8 cellular contexts compared by ENCODE assay signal in the genomic region with DNA sequence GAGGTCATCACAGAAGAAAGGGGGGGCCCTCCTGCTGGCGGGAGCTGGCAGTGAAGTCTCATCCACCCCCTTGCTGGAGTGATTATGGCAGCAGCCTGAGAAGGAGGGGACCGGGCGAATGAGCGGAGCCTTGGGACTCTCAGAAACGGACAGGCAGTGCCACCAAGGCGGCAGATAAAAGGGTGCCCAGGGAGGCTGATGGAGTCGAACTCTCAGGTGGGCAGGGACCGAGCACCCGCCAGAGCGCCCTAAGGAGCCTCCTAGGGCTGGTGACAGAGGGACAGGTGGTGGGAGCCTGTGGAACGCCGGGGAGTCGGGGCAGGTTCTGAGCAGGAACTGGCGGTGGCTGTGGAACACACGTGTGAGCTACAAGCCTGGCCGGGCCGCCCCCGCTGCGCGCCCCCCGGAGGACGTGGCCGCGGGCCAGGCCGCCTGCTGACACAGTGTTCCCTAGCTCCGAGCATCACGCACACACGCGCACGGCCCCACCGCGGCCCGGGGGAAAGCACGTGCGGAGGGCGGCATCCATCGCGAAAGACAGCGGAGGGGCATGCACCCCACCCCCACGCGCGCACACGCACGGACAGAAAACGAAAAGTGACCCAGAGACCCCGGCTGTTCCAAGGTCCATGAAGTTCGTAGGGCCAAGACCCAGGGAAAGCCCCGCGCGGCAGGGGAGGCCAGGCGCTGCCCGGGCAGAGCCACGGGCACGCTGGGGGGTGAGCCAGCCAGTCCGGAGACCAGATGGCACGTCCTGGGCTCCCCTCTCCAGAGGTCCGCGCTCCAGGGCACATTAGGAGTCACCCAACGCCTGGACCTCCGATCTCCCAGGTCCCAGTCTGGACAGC. TPM values are rescaled to one million over a fixed set of nuclear protein-coding genes. Genes with fewer than 3 reads are reported as not detected.
DNase-seq lines count a peak whose midpoint lies in the region; ATAC-seq, FAIRE-seq and TF ChIP-seq lines count a peak whose summit lies in the region.

No MANE protein-coding gene starts in this region.

- TF ChIP-seq CTCF in GM10248 (IDR thresholded peaks at IDR 0.05; ENCODE audit: control extremely low read depth, extremely low read depth, low read depth, missing control alignments) (no peak), LNCaP clone FGC (IDR thresholded peaks at IDR 0.05; ENCODE audit: control insufficient read depth, extremely low read depth, insufficient read depth) (no peak)

- no peak for FAIRE-seq in H54 (lab: Jason Lieb, UNC)

- H3K27me3 ChIP-seq in naive thymus-derived CD4-positive, alpha-beta T cell (ENCODE audit: control insufficient read depth in 2 of 2, insufficient read depth in 2 of 2, low read length in 2 of 2): no peaks in the 10 kb centered on the region

- H3K36me3 ChIP-seq in naive thymus-derived CD4-positive, alpha-beta T cell (ENCODE audit: control insufficient read depth in 2 of 3, insufficient read depth in 3 of 3, low read length in 3 of 3): peaks cover 0 to 10% (median 0%) of the 10 kb centered on the region in 3 experiments

- TF ChIP-seq POLR2A in H54 (IDR thresholded peaks at IDR 0.05; ENCODE audit: low read depth, low read length): no peak
- TF ChIP-seq POLR2A in erythroblast (IDR thresholded peaks at IDR 0.05; ENCODE audit: low read length): peak; percentile 68

- peaks cover 0 to 5% (median 0%) of the 10 kb centered on the region in 11 donors for H3K9me3 Mint-ChIP-seq in naive thymus-derived CD4-positive, alpha-beta T cell

- no peaks in the 10 kb centered on the region for H3K9me3 ChIP-seq in naive thymus-derived CD4-positive, alpha-beta T cell (ENCODE audit: control insufficient read depth in 2 of 3, low read length in 3 of 3)

- peak; percentile 54 for ATAC-seq in naive thymus-derived CD4-positive, alpha-beta T cell

- H3K36me3 Mint-ChIP-seq in naive thymus-derived CD4-positive, alpha-beta T cell: peaks cover 0 to 18% (median 15%) of the 10 kb centered on the region in 5 donors

- POLR2A ChIA-PET in GM10248 (lab: Yijun Ruan, JAX): no interaction called here
- POLR2A ChIA-PET in naive thymus-derived CD4-positive, alpha-beta T cell (lab: Charles Lee): interaction anchor here (1.4 kb wide), 1 partner anchor 40 kb away, joined by 4 read pairs; no protein-coding TSS in a partner anchor

- H3K4me1 Mint-ChIP-seq in naive thymus-derived CD4-positive, alpha-beta T cell: peaks cover 14 to 34% (median 33%) of the 10 kb centered on the region in 7 donors

- peak overlapping the region in 1 of 9 donors; percentile 46 for H3K27ac Mint-ChIP-seq in naive thymus-derived CD4-positive, alpha-beta T cell

- intact Hi-C loops in naive thymus-derived CD4-positive, alpha-beta T cell (cut with micrococcal nuclease): loop anchor here (1.0 to 2.0 kb wide), 2 partner anchors 40 to 463 kb away; no protein-coding TSS in a partner anchor

- peaks cover 0 to 25% (median 9%) of the 10 kb centered on the region in 5 donors for H3K27me3 Mint-ChIP-seq in naive thymus-derived CD4-positive, alpha-beta T cell

- H3K27ac ChIP-seq in naive thymus-derived CD4-positive, alpha-beta T cell (ENCODE audit: low read depth, low read length): no peak overlapping the region

- H3K4me3 Mint-ChIP-seq in naive thymus-derived CD4-positive, alpha-beta T cell: peak overlapping the region; percentile 72 to 86 (median 80)

- peak overlapping the region; percentile 49 for H3K4me3 ChIP-seq in LNCaP clone FGC (ENCODE audit: low read depth, low read length)
- H3K4me3 ChIP-seq in naive thymus-derived CD4-positive, alpha-beta T cell (ENCODE audit: low read length): peak overlapping the region; percentile 73

- DNase-seq in GM10248 (ENCODE audit: extremely low spot score) (peak; percentile 72), H54 (ENCODE audit: insufficient read length, low spot score) (peak; percentile 49), LNCaP clone FGC (ENCODE audit: low read depth) (no peak), erythroblast (lab: John Stamatoyannopoulos, UW) (peak; percentile 80), stromal cell of bone marrow (ENCODE audit: low read depth) (peak; percentile 31), NOMO-1 treated with DMSO at 0.1 percent for 48 hours (lab: John Stamatoyannopoulos, UW; ENCODE audit: unreplicated experiment) (no peak)
- DNase-seq in activated CD4-positive, alpha-beta T cell treated with anti-CD3 and anti-CD28 coated beads, Interleukin-2, amount 50 U/mL, for 48 hours: peak; percentile 55 to 57
- peak in 4 of 9 donors; percentile 7 to 47 (median 11) for DNase-seq in naive thymus-derived CD4-positive, alpha-beta T cell

- no peaks in the 10 kb centered on the region for H3K4me1 ChIP-seq in naive thymus-derived CD4-positive, alpha-beta T cell (ENCODE audit: control insufficient read depth in 2 of 2, insufficient read depth in 2 of 2, low read length in 2 of 2)

- CTCF ChIA-PET in GM10248 (lab: Yijun Ruan, JAX): interaction anchor here (0.8 to 2.3 kb wide), 12 partner anchors 11 to 519 kb away, joined by 3 to 14 read pairs (median 6); no protein-coding TSS in a partner anchor
- CTCF ChIA-PET in naive thymus-derived CD4-positive, alpha-beta T cell (lab: Charles Lee): no interaction called here

RNA-seq across cellular contexts. Expression of gene VWCE, which starts 1.0 kb away (rescaled TPM):
- total RNA-seq in naive thymus-derived CD4-positive, alpha-beta T cell: 1 to 10 TPM in 1 of 5 experiments, under 1 TPM in 4; 0.16 to 3.8 (median 0.49) TPM
- polyA plus RNA-seq in naive thymus-derived CD4-positive, alpha-beta T cell: not detected

RNA-seq across cellular contexts. Expression of gene DDB1, which starts 38.8 kb away (rescaled TPM):
- 100 to 1,000 TPM; 153 to 213 (median 160) TPM for total RNA-seq in naive thymus-derived CD4-positive, alpha-beta T cell
- 100 to 1,000 TPM; 113 to 125 TPM for polyA plus RNA-seq in naive thymus-derived CD4-positive, alpha-beta T cell

RNA-seq across cellular contexts. Expression of gene TKFC, which starts 38.9 kb away (rescaled TPM):
- 10 to 100 TPM; 36.9 to 59.9 (median 43.3) TPM for total RNA-seq in naive thymus-derived CD4-positive, alpha-beta T cell
- polyA plus RNA-seq in naive thymus-derived CD4-positive, alpha-beta T cell: 10 to 100 TPM; 24.6 to 30.0 TPM

RNA-seq across cellular contexts. Expression of gene PGA5, which starts 53.1 kb away (rescaled TPM):
- total RNA-seq in naive thymus-derived CD4-positive, alpha-beta T cell: not detected
- polyA plus RNA-seq in naive thymus-derived CD4-positive, alpha-beta T cell: not detected

Comparison
In these comparisons a context has a peak if more than half of its experiments do, and no peak if none do; other contexts are left out.
1. DNase-seq: peak in GM10248 (single experiment), H54 (single experiment), activated CD4-positive, alpha-beta T cell treated with anti-CD3 and anti-CD28 coated beads, Interleukin-2, amount 50 U/mL, for 48 hours (2 of 2), erythroblast (2 of 2) and stromal cell of bone marrow (single experiment); none in LNCaP clone FGC (single experiment) and NOMO-1 treated with DMSO at 0.1 percent for 48 hours (single experiment).